In genomic region chr18:55539240-55539639, GRCh38 we compare ENCODE assay signal across 23 cellular contexts. TPM values are rescaled to one million over a fixed set of nuclear protein-coding genes. Genes with fewer than 3 reads are reported as not detected.
"Had no signal": no experiment of that assay in that cellular context is flagged by ENCODE, and none has a peak within 500 bp of the region (broad histone marks: within the 10 kb centered on the region; RNA-seq: fewer than 3 reads in every experiment).

No MANE protein-coding gene starts in this region.

- H3K4me3 Mint-ChIP-seq: activated CD4-positive, alpha-beta memory T cell treated with anti-CD3 and anti-CD28 coated beads for 36 hours; activated CD4-positive, alpha-beta T cell treated with anti-CD3 and anti-CD28 coated beads for 36 hours; activated T-helper 1 cell treated with anti-CD3 and anti-CD28 coated beads, Interleukin-12 subunit alpha, Interleukin-12 subunit beta, Interleukin-2, Interleukin-4 antibody, amounts not matched to agents 30 ng/mL and 10 ng/mL and 1 ng/mL, durations not matched to agents 14 hours and 24 hours and 36 hours; endodermal cell; immature natural killer cell; neural crest cell; stimulated activated naive CD8-positive, alpha-beta T cell treated with anti-CD3 and anti-CD28 coated beads, Interleukin-15, Interleukin-2, amounts not matched to agents 100 ng/mL and 50 ng/mL, for 24 hours; T-helper 2 cell treated with Interferon-gamma antibody and Interleukin-4, amounts not matched to agents 5 μg/mL and 100 μg/mL, for 36 hours had no signal

- H3K27me3 Mint-ChIP-seq: activated CD4-positive, alpha-beta memory T cell treated with anti-CD3 and anti-CD28 coated beads for 36 hours; activated CD4-positive, alpha-beta T cell treated with anti-CD3 and anti-CD28 coated beads for 36 hours; stimulated activated naive CD8-positive, alpha-beta T cell treated with anti-CD3 and anti-CD28 coated beads, Interleukin-15, Interleukin-2, amounts not matched to agents 100 ng/mL and 50 ng/mL, for 24 hours had no signal

- H3K36me3 Mint-ChIP-seq: activated CD4-positive, alpha-beta memory T cell treated with anti-CD3 and anti-CD28 coated beads for 36 hours; activated naive CD4-positive, alpha-beta T cell treated with anti-CD3 and anti-CD28 coated beads, Interleukin-2, amount 50 U/mL, for 72 hours; immature natural killer cell had no signal

- H3K9me3 Mint-ChIP-seq: activated CD4-positive, alpha-beta memory T cell treated with anti-CD3 and anti-CD28 coated beads for 36 hours; activated T-helper 1 cell treated with anti-CD3 and anti-CD28 coated beads, Interleukin-12 subunit alpha, Interleukin-12 subunit beta, Interleukin-2, Interleukin-4 antibody, amounts not matched to agents 30 ng/mL and 10 ng/mL and 1 ng/mL, durations not matched to agents 14 hours and 24 hours and 36 hours; immature natural killer cell; stimulated activated naive CD8-positive, alpha-beta T cell treated with anti-CD3 and anti-CD28 coated beads, Interleukin-15, Interleukin-2, amounts not matched to agents 100 ng/mL and 50 ng/mL, for 24 hours; T-helper 2 cell treated with Interferon-gamma antibody and Interleukin-4, amounts not matched to agents 5 μg/mL and 100 μg/mL, for 36 hours had no signal

- H3K4me3 ChIP-seq: heart right ventricle, prostate gland, right atrium auricular region, skin epidermis, suprapubic skin, transverse colon, uterus had no signal

- DNase-seq: activated CD4-positive, alpha-beta memory T cell treated with anti-CD3 and anti-CD28 coated beads for 36 hours; activated CD4-positive, alpha-beta T cell treated with anti-CD3 and anti-CD28 coated beads for 36 hours; activated gamma-delta T cell treated with Interleukin-2 at 50 U/mL for 16 hours; activated T-cell treated with anti-CD3 and anti-CD28 coated beads for 4 hours; brain microvascular endothelial cell; central memory CD4-positive, alpha-beta T cell; endodermal cell; heart right ventricle; immature natural killer cell; left ventricle myocardium superior; transverse colon; uterus had no signal

- H3K27ac Mint-ChIP-seq: activated CD4-positive, alpha-beta memory T cell treated with anti-CD3 and anti-CD28 coated beads for 36 hours; activated CD4-positive, alpha-beta T cell treated with anti-CD3 and anti-CD28 coated beads for 36 hours; activated naive CD4-positive, alpha-beta T cell treated with anti-CD3 and anti-CD28 coated beads, Interleukin-2, amount 50 U/mL, for 72 hours; activated T-helper 1 cell treated with anti-CD3 and anti-CD28 coated beads, Interleukin-12 subunit alpha, Interleukin-12 subunit beta, Interleukin-2, Interleukin-4 antibody, amounts not matched to agents 30 ng/mL and 10 ng/mL and 1 ng/mL, durations not matched to agents 14 hours and 24 hours and 36 hours; endodermal cell; immature natural killer cell; stimulated activated naive CD8-positive, alpha-beta T cell treated with anti-CD3 and anti-CD28 coated beads, Interleukin-15, Interleukin-2, amounts not matched to agents 100 ng/mL and 50 ng/mL, for 24 hours; T-helper 2 cell treated with Interferon-gamma antibody and Interleukin-4, amounts not matched to agents 5 μg/mL and 100 μg/mL, for 36 hours had no signal

- ATAC-seq: activated CD4-positive, alpha-beta T cell treated with anti-CD3 and anti-CD28 coated beads for 36 hours; activated naive CD4-positive, alpha-beta T cell treated with anti-CD3 and anti-CD28 coated beads, Interleukin-2, amount 50 U/mL, for 72 hours; heart right ventricle; left ventricle myocardium superior had no signal

- FAIRE-seq: colon, TTC549 had no signal

RNA-seq across cellular contexts. Expression of gene TCF4, which starts 48.8 kb away (rescaled TPM):
- total RNA-seq: activated CD4-positive, alpha-beta memory T cell treated with anti-CD3 and anti-CD28 coated beads for 36 hours had no signal
